11 cellular contexts compared by ENCODE assay signal in genomic region chr1:1419363-1419811, GRCh38. TPM values are rescaled to one million over a fixed set of nuclear protein-coding genes. Genes with fewer than 3 reads are reported as not detected.
A peak's percentile ranks its signal among the peaks of the same experiment; 100 is the strongest.
DNase-seq lines count a peak whose midpoint lies in the region; ATAC-seq, FAIRE-seq and TF ChIP-seq lines count a peak whose summit lies in the region.
"Had no signal": no experiment of that assay in that cellular context is flagged by ENCODE, and none has a peak within 500 bp of the region (broad histone marks: within the 10 kb centered on the region; RNA-seq: fewer than 3 reads in every experiment).

No MANE protein-coding gene starts in this region.

- peaks cover 22% of the 10 kb centered on the region for H3K4me1 ChIP-seq in Panc1 (ENCODE audit: control insufficient read depth, insufficient read depth, low read length)
- peaks cover 0 to 54% (median 18%) of the 10 kb centered on the region in 4 donors for H3K4me1 ChIP-seq in tibial nerve
- H3K4me1 ChIP-seq in adrenal gland (replicated peaks in 1 of 2), result no peaks in the 10 kb centered on the region

- CTCF ChIA-PET in Panc1 (lab: Charles Lee), result no interaction called here

- no peak for TF ChIP-seq POLR2A in tibial nerve (IDR thresholded peaks at IDR 0.05)
- TF ChIP-seq POLR2A in GM12891 (IDR thresholded peaks at IDR 0.05; ENCODE audit: low read depth, low read length), result no peak
- TF ChIP-seq POLR2A in adrenal gland (IDR thresholded peaks at IDR 0.05), result no peak

- WGBS in tibial nerve, 2 donors, result 45 to 79% methylated on average over 5 to 19 of the region's 21 CpGs
- 81 to 94% (median 87%) methylated on average over 15 to 21 of the region's 21 CpGs for WGBS in adrenal gland, 4 donors

- ATAC-seq in Panc1, result peak; percentile 12; the same call in 1 of the 2 replicates
- ATAC-seq: effector memory CD8-positive, alpha-beta T cell had no signal

- H3K4me1 Mint-ChIP-seq in mesothelial cell of epicardium, result peaks cover 30% of the 10 kb centered on the region

- intact Hi-C loops in Panc1 (cut with micrococcal nuclease; ENCODE audit: unreplicated experiment) (no loop called here), adrenal gland (cut with DNase I) (no loop called here)

- TF ChIP-seq CTCF in Panc1 (IDR thresholded peaks at IDR 0.05), result no peak
- TF ChIP-seq CTCF in epithelial cell of esophagus (IDR thresholded peaks at IDR 0.05; ENCODE audit: insufficient read depth, low read depth, low read length, missing control alignments), result no peak
- TF ChIP-seq CTCF in mesothelial cell of epicardium (IDR thresholded peaks at IDR 0.05; ENCODE audit: unreplicated experiment), result no peak
- TF ChIP-seq CTCF in tibial nerve (IDR thresholded peaks at IDR 0.05), result no peak
- no peak for TF ChIP-seq CTCF in adrenal gland (IDR thresholded peaks at IDR 0.05)

- H3K4me3 ChIP-seq in Panc1 (ENCODE audit: low read depth in 2 of 2, low read length in 2 of 2), result no peak overlapping the region
- H3K4me3 ChIP-seq in epithelial cell of esophagus (ENCODE audit: low read length), result peak overlapping the region; percentile 39
- peak overlapping the region; percentile 36 to 55 (median 45) for H3K4me3 ChIP-seq in tibial nerve
- H3K4me3 ChIP-seq in adrenal gland, result peak overlapping the region in 1 of 4 donors; percentile 34
- H3K4me3 ChIP-seq: SK-N-MC had no signal

- in situ Hi-C loops in Panc1 (cut with HindIII; ENCODE audit: low pct_unique_long_range_greater_than_20kb, low sequenced_read_pairs), result no loop called here

- H3K9me3 ChIP-seq in Panc1 (ENCODE audit: control insufficient read depth, insufficient read depth, low read depth, low read length) (no peaks in the 10 kb centered on the region), tibial nerve (no peaks in the 10 kb centered on the region), adrenal gland (replicated peaks in 1 of 3) (no peaks in the 10 kb centered on the region)

- H3K27me3 ChIP-seq in Panc1 (ENCODE audit: control insufficient read depth, insufficient read depth, low read length), result no peaks in the 10 kb centered on the region
- no peaks in the 10 kb centered on the region for H3K27me3 ChIP-seq in tibial nerve
- H3K27me3 ChIP-seq in adrenal gland, result no peaks in the 10 kb centered on the region

- H3K27ac ChIP-seq in Panc1 (ENCODE audit: low read length) (no peak overlapping the region), tibial nerve (peak overlapping the region; percentile 78 to 92 (median 81)), adrenal gland (peak overlapping the region in 2 of 5 donors; percentile 38 to 40)
- H3K27ac ChIP-seq: SK-N-MC had no signal

- no peaks in the 10 kb centered on the region for H3K9me3 Mint-ChIP-seq in mesothelial cell of epicardium
- H3K9me3 Mint-ChIP-seq: effector memory CD8-positive, alpha-beta T cell had no signal

- DNase-seq in Panc1 (ENCODE audit: low read depth, low spot score) (no peak), epithelial cell of esophagus (ENCODE audit: low read depth) (no peak), mesothelial cell of epicardium (ENCODE audit: low spot score in 2 of 2, unreplicated experiment in 2 of 2) (no peak), tibial nerve (ENCODE audit: low spot score in 2 of 2) (no peak), GM12891 (ENCODE audit: insufficient read length, low spot score) (no peak), superior temporal gyrus (ENCODE audit: extremely low spot score) (no peak), adrenal gland (no peak)
- DNase-seq: activated CD4-positive, alpha-beta T cell treated with anti-CD3 and anti-CD28 coated beads, Interleukin-2, amount 50 U/mL, for 1 hour; activated naive CD4-positive, alpha-beta T cell; effector memory CD8-positive, alpha-beta T cell had no signal

- POLR2A ChIA-PET in Panc1 (lab: Charles Lee), result interaction anchor here (0.7 kb wide), 1 partner anchor 51 kb away, joined by 7 read pairs; no protein-coding TSS in a partner anchor

- peak overlapping the region; percentile 20 for H3K4me3 Mint-ChIP-seq in mesothelial cell of epicardium
- H3K4me3 Mint-ChIP-seq: effector memory CD8-positive, alpha-beta T cell had no signal

- no peaks in the 10 kb centered on the region for H3K27me3 Mint-ChIP-seq in mesothelial cell of epicardium (ENCODE audit: low read depth)

- no TSS peak for BruUV-seq in Panc1 (replicated peaks; lab: Mats Ljungman, UMichigan)

- FAIRE-seq in GM12891 (lab: Jason Lieb, UNC), result no peak

- no peak for TF ChIP-seq EP300 in tibial nerve (IDR thresholded peaks at IDR 0.05)

- H3K27ac Mint-ChIP-seq in mesothelial cell of epicardium, result peak overlapping the region; percentile 60
- H3K27ac Mint-ChIP-seq: effector memory CD8-positive, alpha-beta T cell had no signal

- H3K36me3 Mint-ChIP-seq in mesothelial cell of epicardium, result no peaks in the 10 kb centered on the region

- H3K36me3 ChIP-seq in Panc1 (ENCODE audit: control insufficient read depth, insufficient read depth, low read length) (no peaks in the 10 kb centered on the region), tibial nerve (no peaks in the 10 kb centered on the region), adrenal gland (replicated peaks in 1 of 2) (no peaks in the 10 kb centered on the region)

TF ChIP-seq in GM12891, 5 proteins besides CTCF, POLR2A, EP300 and RAD21:
- TF ChIP-seq SPI1 (IDR thresholded peaks at IDR 0.05; ENCODE audit: low read depth, low read length) (no peak), POLR2AphosphoS5 (IDR thresholded peaks at IDR 0.05; ENCODE audit: low read depth, low read length) (no peak), TAF1 (IDR thresholded peaks at IDR 0.05; ENCODE audit: low read depth, low read length) (no peak), POU2F2 (IDR thresholded peaks at IDR 0.05; ENCODE audit: low read depth, low read length) (no peak), PAX5 (IDR thresholded peaks at IDR 0.05; ENCODE audit: insufficient read depth, low read length, severe bottlenecking) (no peak)

RNA-seq across cellular contexts. Expression of gene ANKRD65, which starts 1.7 kb away (rescaled TPM):
- total RNA-seq in Panc1 (2021; ENCODE audit: unreplicated experiment), result 1.9 TPM
- 3.7 TPM for polyA plus RNA-seq in Panc1 (2012; ENCODE audit: insufficient read length)
- 10.9 to 12.3 TPM (median 11.3 TPM) in 3 replicates for total RNA-seq in mesothelial cell of epicardium
- total RNA-seq in tibial nerve, result 10 to 100 TPM; 13.8 to 32.6 (median 19.4) TPM
- polyA plus RNA-seq in GM12891 (2012; ENCODE audit: low read depth, missing spikeins), result 0.87 TPM
- total RNA-seq in adrenal gland, result 1 to 10 TPM in 5 of 8 donors, under 1 TPM in 3; 0.39 to 2.6 (median 1.6) TPM
- 1 to 10 TPM in 2 of 3 donors, under 1 TPM in 1; 0.53 to 3.4 (median 2.2) TPM for polyA plus RNA-seq in adrenal gland

RNA-seq across cellular contexts. Expression of gene MRPL20, which starts 12.3 kb away (rescaled TPM):
- total RNA-seq in Panc1 (2021; ENCODE audit: unreplicated experiment) (196 TPM), mesothelial cell of epicardium (87.9 to 98.2 TPM (median 94.7 TPM) in 3 replicates), tibial nerve (100 to 1,000 TPM in 3 of 4 donors, 10 to 100 TPM in 1; 84.9 to 165 (median 139) TPM), adrenal gland (100 to 1,000 TPM in 7 of 8 donors, 10 to 100 TPM in 1; 98.9 to 276 (median 158) TPM)
- polyA plus RNA-seq in Panc1 (2012; ENCODE audit: insufficient read length), result 252 TPM
- 199 TPM for polyA plus RNA-seq in GM12891 (2012; ENCODE audit: low read depth, missing spikeins)
- 100 to 1,000 TPM; 116 to 175 (median 134) TPM for polyA plus RNA-seq in adrenal gland

RNA-seq across cellular contexts. Expression of gene VWA1, which starts 16.1 kb away (rescaled TPM):
- 858 TPM for total RNA-seq in Panc1 (2021; ENCODE audit: unreplicated experiment)
- 1,549 TPM for polyA plus RNA-seq in Panc1 (2012; ENCODE audit: insufficient read length)
- total RNA-seq in mesothelial cell of epicardium, result 57.0 to 59.1 TPM (median 57.7 TPM) in 3 replicates
- total RNA-seq in tibial nerve, result 100 to 1,000 TPM; 142 to 261 (median 161) TPM
- 0.33 TPM for polyA plus RNA-seq in GM12891 (2012; ENCODE audit: low read depth, missing spikeins)
- total RNA-seq in adrenal gland, result 10 to 100 TPM; 14.8 to 49.0 (median 30.6) TPM
- 10 to 100 TPM in 2 of 3 donors, under 1 TPM in 1; 0.99 to 39.3 (median 25.9) TPM for polyA plus RNA-seq in adrenal gland

RNA-seq across cellular contexts. Expression of gene CCNL2, which starts 20.3 kb away (rescaled TPM):
- total RNA-seq in Panc1 (2021; ENCODE audit: unreplicated experiment) (297 TPM), mesothelial cell of epicardium (396 to 423 TPM (median 405 TPM) in 3 replicates), tibial nerve (100 to 1,000 TPM; 311 to 362 (median 339) TPM), adrenal gland (100 to 1,000 TPM in 6 of 8 donors, 10 to 100 TPM in 2; 53.4 to 264 (median 148) TPM)
- polyA plus RNA-seq in Panc1 (2012; ENCODE audit: insufficient read length), result 235 TPM
- polyA plus RNA-seq in GM12891 (2012; ENCODE audit: low read depth, missing spikeins), result 47.3 TPM
- polyA plus RNA-seq in adrenal gland, result 100 to 1,000 TPM in 2 of 3 donors, 10 to 100 TPM in 1; 65.2 to 893 (median 593) TPM

RNA-seq across cellular contexts. Expression of gene ATAD3C, which starts 30.1 kb away (rescaled TPM):
- 10.6 TPM for total RNA-seq in Panc1 (2021; ENCODE audit: unreplicated experiment)
- 8.1 TPM for polyA plus RNA-seq in Panc1 (2012; ENCODE audit: insufficient read length)
- 2.2 to 3.9 TPM (median 2.9 TPM) in 3 replicates for total RNA-seq in mesothelial cell of epicardium
- 1 to 10 TPM in 3 of 4 donors, under 1 TPM in 1; 0.42 to 9.9 (median 3.2) TPM for total RNA-seq in tibial nerve
- polyA plus RNA-seq in GM12891 (2012; ENCODE audit: low read depth, missing spikeins), result 0.40 TPM
- 1 to 10 TPM in 2 of 8 donors, under 1 TPM in 3, not detected in 3; under 0.01 to 1.4 (median 0.69) TPM for total RNA-seq in adrenal gland
- 1 to 10 TPM in 1 of 3 donors, under 1 TPM in 2; 0.09 to 1.2 (median 0.72) TPM for polyA plus RNA-seq in adrenal gland

Comparison
In these comparisons a context has a peak if more than half of its experiments do, and no peak if none do; other contexts are left out.
1. H3K4me3 ChIP-seq: peak in epithelial cell of esophagus (single experiment) and tibial nerve (4 of 4); none in Panc1 (0 of 2).